In genomic region chr2:61470965-61471904, GRCh38 we compare ENCODE assay signal across 8 cellular contexts. TPM values are rescaled to one million over a fixed set of nuclear protein-coding genes. Genes with fewer than 3 reads are reported as not detected.
A peak's percentile ranks its signal among the peaks of the same experiment; 100 is the strongest.
DNase-seq lines count a peak whose midpoint lies in the region; ATAC-seq and TF ChIP-seq lines count a peak whose summit lies in the region.

Gene USP34, minus strand, starts transcription at chr2:61471087. Its CDS starts 395 bp downstream, at chr2:61470692.

- intact Hi-C loops in dorsolateral prefrontal cortex (cut with DNase I) (loop anchor here (1.0 to 10.0 kb wide), 11 partner anchors 67 to 414 kb away; partner anchors contain the start of genes XPO1 (in 2 of the 2), CCT4 (in 1 of the 2) and FAM161A (in 1 of the 2)), right lobe of liver (cut with DNase I) (no loop called here)

- no peaks in the 10 kb centered on the region for H3K9me3 ChIP-seq in right lobe of liver

- POLR2A ChIA-PET in activated CD4-positive, alpha-beta memory T cell treated with anti-CD3 and anti-CD28 coated beads, Interleukin-2, amount 10 ng/mL, durations not matched to agents 7 days and 5 days (lab: Charles Lee), result interaction anchor here (1.2 to 2.6 kb wide), 8 partner anchors 24 to 336 kb away, joined by 3 to 22 read pairs (median 5); partner anchors contain the start of gene XPO1

- H3K36me3 Mint-ChIP-seq in activated CD4-positive, alpha-beta memory T cell treated with anti-CD3 and anti-CD28 coated beads, Interleukin-2, amount 10 ng/mL, durations not matched to agents 7 days and 5 days (ENCODE audit: low read depth), result peaks cover 16% of the 10 kb centered on the region

- H3K27ac Mint-ChIP-seq in activated CD4-positive, alpha-beta memory T cell treated with anti-CD3 and anti-CD28 coated beads, Interleukin-2, amount 10 ng/mL, durations not matched to agents 7 days and 5 days, result peak within 1 kb of the TSS; percentile 95

- no peaks in the 10 kb centered on the region for H3K27me3 ChIP-seq in dorsolateral prefrontal cortex
- H3K27me3 ChIP-seq in right lobe of liver, result no peaks in the 10 kb centered on the region

- peak; percentile 76 for ATAC-seq in GM19397 (IDR thresholded peaks at IDR 0.05; ENCODE audit: unreplicated experiment)
- peak; percentile 95 to 98 (median 95) for ATAC-seq in right lobe of liver

- DNase-seq in HK-2 (ENCODE audit: unreplicated experiment), result peak; percentile 97
- peak; percentile 83 for DNase-seq in NCI-H82 treated with DMSO at 0.1 percent for 48 hours (lab: John Stamatoyannopoulos, UW; ENCODE audit: unreplicated experiment)
- peak; percentile 94 for DNase-seq in activated CD4-positive, alpha-beta memory T cell treated with anti-CD3 and anti-CD28 coated beads, Interleukin-2, amount 10 ng/mL, durations not matched to agents 7 days and 5 days
- peak; percentile 83 to 96 (median 91) for DNase-seq in dorsolateral prefrontal cortex
- peak; percentile 97 to 98 (median 98) for DNase-seq in right lobe of liver
- DNase-seq in stimulated activated CD4-positive, alpha-beta T cell treated with anti-CD3 and anti-CD28 coated beads, Interleukin-4, amount 100 ng/mL, for 24 hours, result peak; percentile 90

- H3K27ac ChIP-seq in C4-2B, result peak within 1 kb of the TSS; percentile 97
- H3K27ac ChIP-seq in dorsolateral prefrontal cortex, result peak within 1 kb of the TSS; percentile 90 to 100 (median 98)
- H3K27ac ChIP-seq in right lobe of liver, result peak within 1 kb of the TSS; percentile 95 to 98 (median 95)

- no peaks in the 10 kb centered on the region for H3K9me3 Mint-ChIP-seq in activated CD4-positive, alpha-beta memory T cell treated with anti-CD3 and anti-CD28 coated beads, Interleukin-2, amount 10 ng/mL, durations not matched to agents 7 days and 5 days

- WGBS in right lobe of liver (ENCODE audit: insufficient coverage, low coverage, low lambda C conversion rate, missing lambda C conversion rate), result under 1% methylated on average over 39 of the region's 91 CpGs

- peak within 1 kb of the TSS; percentile 91 for H3K4me3 Mint-ChIP-seq in activated CD4-positive, alpha-beta memory T cell treated with anti-CD3 and anti-CD28 coated beads, Interleukin-2, amount 10 ng/mL, durations not matched to agents 7 days and 5 days

- no peaks in the 10 kb centered on the region for H3K36me3 ChIP-seq in right lobe of liver

- TF ChIP-seq CTCF in C4-2B (conservative IDR thresholded peaks at IDR 0.05) (no peak), dorsolateral prefrontal cortex (IDR thresholded peaks at IDR 0.05 in 54 of 56, conservative IDR thresholded peaks at IDR 0.05 in 2 of 56; ENCODE audit: low read depth in 1 of 56, partially characterized antibody in 56 of 56) (peak in 10 of 56 donors; percentile 7 to 24 (median 16)), right lobe of liver (IDR thresholded peaks at IDR 0.05) (no peak)

- CTCF ChIA-PET in activated CD4-positive, alpha-beta memory T cell treated with anti-CD3 and anti-CD28 coated beads, Interleukin-2, amount 10 ng/mL, durations not matched to agents 7 days and 5 days (lab: Charles Lee), result interaction anchor here (0.9 kb wide), 1 partner anchor 45 kb away, joined by 4 read pairs; no protein-coding TSS in a partner anchor

- peak; percentile 73 for TF ChIP-seq POLR2A in right lobe of liver (IDR thresholded peaks at IDR 0.05)

- peaks cover 30% of the 10 kb centered on the region for H3K4me1 Mint-ChIP-seq in activated CD4-positive, alpha-beta memory T cell treated with anti-CD3 and anti-CD28 coated beads, Interleukin-2, amount 10 ng/mL, durations not matched to agents 7 days and 5 days

- H3K4me3 ChIP-seq in dorsolateral prefrontal cortex (peak within 1 kb of the TSS; percentile 58 to 99 (median 93)), right lobe of liver (peak within 1 kb of the TSS; percentile 63 to 98 (median 76))

- peaks cover 0 to 19% (median 8%) of the 10 kb centered on the region in 4 donors for H3K4me1 ChIP-seq in right lobe of liver

- H3K27me3 Mint-ChIP-seq in activated CD4-positive, alpha-beta memory T cell treated with anti-CD3 and anti-CD28 coated beads, Interleukin-2, amount 10 ng/mL, durations not matched to agents 7 days and 5 days, result no peaks in the 10 kb centered on the region

RNA-seq across cellular contexts. Expression of gene USP34, which starts in this region (rescaled TPM):
- total RNA-seq in activated CD4-positive, alpha-beta memory T cell treated with anti-CD3 and anti-CD28 coated beads, Interleukin-2, amount 10 ng/mL, durations not matched to agents 7 days and 5 days, result 10 to 100 TPM; 77.5 to 79.4 TPM
- total RNA-seq in dorsolateral prefrontal cortex (100 to 1,000 TPM; 122 to 224 (median 167) TPM), right lobe of liver (10 to 100 TPM; 33.3 to 57.1 (median 41.5) TPM)

Comparison
In these comparisons a context has a peak if more than half of its experiments do, and no peak if none do; other contexts are left out.
1. Peak in every context shown above with its lines: DNase-seq, ATAC-seq, H3K4me3 ChIP-seq and H3K27ac ChIP-seq.
2. intact Hi-C loops: an anchor here in dorsolateral prefrontal cortex (1.0 to 10.0 kb wide); none called in right lobe of liver.